In the genomic region with DNA sequence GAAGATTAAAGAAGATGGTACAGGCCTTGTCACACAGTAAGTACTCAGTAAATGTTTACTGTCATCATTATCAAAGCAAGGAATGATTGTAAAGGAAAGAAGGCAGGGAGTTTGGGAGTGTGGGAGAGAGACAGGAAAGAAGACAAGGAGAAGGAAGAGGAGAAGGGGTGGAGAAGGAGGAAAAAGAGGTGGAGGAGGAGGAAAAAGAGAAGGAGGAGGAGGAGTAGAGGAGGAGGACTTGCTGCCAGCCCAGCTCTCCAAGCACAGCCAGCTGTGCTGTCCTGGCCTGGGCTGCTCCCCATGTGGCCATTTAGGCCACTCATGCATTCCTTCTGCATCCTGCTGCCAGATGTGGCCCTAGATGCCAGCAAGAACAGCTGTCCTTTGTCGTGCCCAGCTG, we compare ENCODE assay signal across 30 cellular contexts. TPM values are rescaled to one million over a fixed set of nuclear protein-coding genes. Genes with fewer than 3 reads are reported as not detected.
DNase-seq lines count a peak whose midpoint lies in the region; ATAC-seq, FAIRE-seq and TF ChIP-seq lines count a peak whose summit lies in the region.
"Had no signal": no experiment of that assay in that cellular context is flagged by ENCODE, and none has a peak within 500 bp of the region (broad histone marks: within the 10 kb centered on the region; RNA-seq: fewer than 3 reads in every experiment).

No MANE protein-coding gene starts in this region.

- no peak overlapping the region for H3K4me3 ChIP-seq in SK-N-SH (ENCODE audit: low read depth in 2 of 2, low read length in 1 of 2)
- no peak overlapping the region for H3K4me3 ChIP-seq in Panc1 (ENCODE audit: low read depth in 2 of 2, low read length in 2 of 2)
- H3K4me3 ChIP-seq in H1 (ENCODE audit: extremely low read depth in 1 of 4, insufficient read depth in 2 of 4, low read depth in 3 of 4, low read length in 4 of 4): no peak overlapping the region
- H3K4me3 ChIP-seq in osteoblast (ENCODE audit: insufficient read depth, low read length): no peak overlapping the region
- no peak overlapping the region for H3K4me3 ChIP-seq in A673 (ENCODE audit: low read depth, low read length, poor library complexity, severe bottlenecking)
- H3K4me3 ChIP-seq: A549, BLaER1, GM12878 had no signal

- no peak for TF ChIP-seq EP300 in SK-N-SH (IDR thresholded peaks at IDR 0.05; ENCODE audit: borderline replicate concordance in 1 of 2, low read depth in 1 of 2, low read length in 1 of 2)
- TF ChIP-seq EP300 in H1 (IDR thresholded peaks at IDR 0.05; ENCODE audit: borderline replicate concordance in 1 of 2, low read depth in 2 of 2, low read length in 2 of 2): no peak

- H3K14ac ChIP-seq in H1 (ENCODE audit: insufficient read length): no peak overlapping the region

- H4K8ac ChIP-seq in H1 (ENCODE audit: extremely low read depth, insufficient read depth, low read length): no peak overlapping the region

- H3K23me2 ChIP-seq in H1 (ENCODE audit: low read depth, low read length): no peaks in the 10 kb centered on the region; the same call in 1 of the 2 replicates

- H4K5ac ChIP-seq in H1 (ENCODE audit: insufficient read length, low read depth, low read length): no peak overlapping the region

- no peak for TF ChIP-seq RAD21 in SK-N-SH (IDR thresholded peaks at IDR 0.05; ENCODE audit: low read length)
- TF ChIP-seq RAD21 in H1 (IDR thresholded peaks at IDR 0.05 in 1 of 2, conservative IDR thresholded peaks at IDR 0.05 in 1 of 2; ENCODE audit: low read depth in 2 of 2, low read length in 2 of 2): no peak

- H3K27ac ChIP-seq in SK-N-SH (ENCODE audit: low read depth in 2 of 2, low read length in 1 of 2): no peak overlapping the region
- no peak overlapping the region for H3K27ac ChIP-seq in Panc1 (ENCODE audit: low read length)
- no peak overlapping the region for H3K27ac ChIP-seq in H1 (ENCODE audit: low read depth, low read length)
- no peak overlapping the region for H3K27ac ChIP-seq in osteoblast (ENCODE audit: low read depth, low read length)
- H3K27ac ChIP-seq in A673 (ENCODE audit: low read depth, low read length, poor library complexity, severe bottlenecking): no peak overlapping the region
- H3K27ac ChIP-seq: 22Rv1, A549, BLaER1 had no signal

- no TSS peak for BruUV-seq in Panc1 (replicated peaks; lab: Mats Ljungman, UMichigan)
- BruUV-seq in A673 (replicated peaks; lab: Mats Ljungman, UMichigan): no TSS peak

- no peaks in the 10 kb centered on the region for H3K27me3 Mint-ChIP-seq in activated CD4-positive, alpha-beta T cell treated with anti-CD3 and anti-CD28 coated beads, Interleukin-2, amount 10 ng/mL, durations not matched to agents 7 days and 5 days

- H3K9me3 Mint-ChIP-seq in activated CD4-positive, alpha-beta T cell treated with anti-CD3 and anti-CD28 coated beads, Interleukin-2, amount 10 ng/mL, durations not matched to agents 7 days and 5 days: peaks cover 1% of the 10 kb centered on the region
- H3K9me3 Mint-ChIP-seq: CD14-positive monocyte; CD8-positive, alpha-beta memory T cell had no signal

- H3K9me3 ChIP-seq in SK-N-SH (no peaks in the 10 kb centered on the region), Panc1 (ENCODE audit: control insufficient read depth, insufficient read depth, low read depth, low read length) (no peaks in the 10 kb centered on the region), H1 (ENCODE audit: insufficient read depth in 2 of 2, low read depth in 1 of 2, low read length in 1 of 2) (no peaks in the 10 kb centered on the region), osteoblast (ENCODE audit: low read depth, low read length) (no peaks in the 10 kb centered on the region), A673 (ENCODE audit: low read depth, low read length, poor library complexity, severe bottlenecking) (no peaks in the 10 kb centered on the region)
- H3K9me3 ChIP-seq: A549, BE2C, BLaER1 had no signal

- H3K4me1 Mint-ChIP-seq in activated CD4-positive, alpha-beta T cell treated with anti-CD3 and anti-CD28 coated beads, Interleukin-2, amount 10 ng/mL, durations not matched to agents 7 days and 5 days: no peaks in the 10 kb centered on the region
- H3K4me1 Mint-ChIP-seq: CD14-positive monocyte; CD4-positive, CD25-positive, alpha-beta regulatory T cell; CD8-positive, alpha-beta memory T cell had no signal

- H2BK5ac ChIP-seq in H1 (ENCODE audit: low read depth, low read length): no peak overlapping the region

- H3K27me3 ChIP-seq in SK-N-SH (ENCODE audit: insufficient read depth) (no peaks in the 10 kb centered on the region), Panc1 (ENCODE audit: control insufficient read depth, insufficient read depth, low read length) (peaks cover 4% of the 10 kb centered on the region; the same call in 1 of the 2 replicates), H1 (replicated peaks in 1 of 4; ENCODE audit: control insufficient read depth in 3 of 4, extremely low read depth in 1 of 4, insufficient read depth in 3 of 4, low read length in 3 of 4) (peaks cover 0 to 6% (median 0%) of the 10 kb centered on the region in 4 experiments; a peak in 1 of 7 replicates), osteoblast (ENCODE audit: insufficient read depth, low read length) (no peaks in the 10 kb centered on the region), A673 (replicated peaks; ENCODE audit: insufficient read depth, low read depth, low read length, poor library complexity) (peaks cover 50% of the 10 kb centered on the region)
- H3K27me3 ChIP-seq: BE2C had no signal

- WGBS in SK-N-SH (ENCODE audit: low lambda C conversion rate): 0% methylated on average over 1 of the region's 1 CpG
- 8% methylated on average over 1 of the region's 1 CpG; no CpG with 5 or more reads in 1 of the 2 experiments for whole genome bisulfite sequencing in H1 (ENCODE audit: extremely low coverage in 1 of 2, insufficient coverage in 1 of 2, insufficient read length in 1 of 2, insufficient replicate concordance in 2 of 2, low coverage in 1 of 2, low lambda C conversion rate in 2 of 2, missing lambda C conversion rate in 1 of 2), 2 experiments

- H3K36me3 ChIP-seq in SK-N-SH (replicated peaks in 1 of 2; ENCODE audit: control insufficient read depth in 1 of 2, insufficient read depth in 2 of 2, low read length in 1 of 2): no peaks in the 10 kb centered on the region
- no peaks in the 10 kb centered on the region for H3K36me3 ChIP-seq in Panc1 (ENCODE audit: control insufficient read depth, insufficient read depth, low read length)
- H3K36me3 ChIP-seq in H1 (ENCODE audit: control insufficient read depth in 2 of 4, insufficient read depth in 4 of 4, low read length in 3 of 4): no peaks in the 10 kb centered on the region
- H3K36me3 ChIP-seq in osteoblast (ENCODE audit: insufficient read depth, low read length): no peaks in the 10 kb centered on the region
- no peaks in the 10 kb centered on the region for H3K36me3 ChIP-seq in A673 (ENCODE audit: insufficient read depth, low read length, poor library complexity, severe bottlenecking)
- H3K36me3 ChIP-seq: BE2C, BLaER1 had no signal

- H3K4me1 ChIP-seq in SK-N-SH (ENCODE audit: control insufficient read depth in 1 of 2, insufficient read depth in 2 of 2, low read depth in 1 of 2, low read length in 1 of 2): peaks cover 0 to 21% of the 10 kb centered on the region in 2 experiments; a peak in 1 of 4 replicates
- H3K4me1 ChIP-seq in Panc1 (ENCODE audit: control insufficient read depth, insufficient read depth, low read length): no peaks in the 10 kb centered on the region
- no peaks in the 10 kb centered on the region for H3K4me1 ChIP-seq in H1 (replicated peaks in 1 of 4; ENCODE audit: control insufficient read depth in 3 of 4, insufficient read depth in 4 of 4, low read length in 3 of 4)
- H3K4me1 ChIP-seq in osteoblast (ENCODE audit: insufficient read depth, low read length): no peaks in the 10 kb centered on the region
- H3K4me1 ChIP-seq in A673 (ENCODE audit: insufficient read depth, low read length, poor library complexity, severe bottlenecking): no peaks in the 10 kb centered on the region
- H3K4me1 ChIP-seq: A549, BE2C had no signal

- no peak for ATAC-seq in SK-N-SH treated with all-trans-retinoic acid at 6 μM for 48 hours
- 0 out of 2 replicates have a peak, but pooled peaks have one; percentile 22 for ATAC-seq in Panc1
- ATAC-seq: GM12878 had no signal

- H3K4me3 Mint-ChIP-seq in activated CD4-positive, alpha-beta T cell treated with anti-CD3 and anti-CD28 coated beads, Interleukin-2, amount 10 ng/mL, durations not matched to agents 7 days and 5 days: no peak overlapping the region
- H3K4me3 Mint-ChIP-seq: CD14-positive monocyte; CD4-positive, alpha-beta memory T cell; CD4-positive, CD25-positive, alpha-beta regulatory T cell; CD8-positive, alpha-beta memory T cell had no signal

- no peaks in the 10 kb centered on the region for H3K79me2 ChIP-seq in SK-N-SH (ENCODE audit: insufficient read depth)
- no peaks in the 10 kb centered on the region for H3K79me2 ChIP-seq in H1 (ENCODE audit: control insufficient read depth in 1 of 2, insufficient read depth in 2 of 2, low read length in 2 of 2)
- H3K79me2 ChIP-seq in osteoblast (ENCODE audit: insufficient read depth, low read length): no peaks in the 10 kb centered on the region

- no peak overlapping the region for H2BK12ac ChIP-seq in H1 (ENCODE audit: low read depth, low read length)

- no peak overlapping the region for H2BK120ac ChIP-seq in H1 (replicated peaks; ENCODE audit: low read depth, low read length)

- no peaks in the 10 kb centered on the region for H3K9me2 ChIP-seq in SK-N-SH

- H2BK15ac ChIP-seq in H1 (ENCODE audit: low read length): 0 out of 2 replicates have a peak overlapping the region, but pooled peaks have one; percentile 18

- CTCF ChIA-PET in SK-N-SH (lab: Yijun Ruan, JAX) (interaction anchor here (1.0 to 2.3 kb wide), 6 partner anchors 12 to 434 kb away, joined by 3 to 14 read pairs (median 4); no protein-coding TSS in a partner anchor), Panc1 (lab: Charles Lee) (no interaction called here), H1 (lab: Charles Lee; ENCODE audit: partially characterized antibody) (interaction anchor here (0.8 to 1.8 kb wide), 6 partner anchors 8 to 100 kb away, joined by 3 to 5 read pairs (median 4); no protein-coding TSS in a partner anchor), A673 (lab: Charles Lee) (no interaction called here)
- CTCF ChIA-PET in activated CD4-positive, alpha-beta T cell treated with anti-CD3 and anti-CD28 coated beads, Interleukin-2, amount 10 ng/mL, durations not matched to agents 7 days and 5 days (lab: Charles Lee): no interaction called here

- no peak overlapping the region for H2AFZ ChIP-seq in SK-N-SH (ENCODE audit: low read depth)
- H2AFZ ChIP-seq in H1 (ENCODE audit: low read length): no peak overlapping the region
- H2AFZ ChIP-seq in osteoblast (ENCODE audit: low read length): no peak overlapping the region

- in situ Hi-C loops in Panc1 (cut with HindIII; ENCODE audit: low pct_unique_long_range_greater_than_20kb, low sequenced_read_pairs): no loop called here

- H3K4ac ChIP-seq in H1 (replicated peaks; ENCODE audit: insufficient read length, low read depth, low read length): no peak overlapping the region

- TF ChIP-seq CTCF in SK-N-SH (IDR thresholded peaks at IDR 0.05): no peak
- no peak for TF ChIP-seq CTCF in Panc1 (IDR thresholded peaks at IDR 0.05)
- no peak for TF ChIP-seq CTCF in H1 (IDR thresholded peaks at IDR 0.05; ENCODE audit: control extremely low read depth in 1 of 3, insufficient read depth in 1 of 3, low read depth in 1 of 3, low read length in 3 of 3)
- TF ChIP-seq CTCF in osteoblast (IDR thresholded peaks at IDR 0.05; ENCODE audit: extremely low read depth, low read depth, low read length): no peak
- no peak for TF ChIP-seq CTCF in A673 (conservative IDR thresholded peaks at IDR 0.05; ENCODE audit: low read depth, low read length)

- POLR2A ChIA-PET in SK-N-SH (lab: Yijun Ruan, JAX): no interaction called here
- POLR2A ChIA-PET in Panc1 (lab: Charles Lee): no interaction called here
- POLR2A ChIA-PET in H1 (lab: Charles Lee; ENCODE audit: partially characterized antibody): interaction anchor here (1.0 to 2.1 kb wide), 2 partner anchors 10 to 18 kb away, joined by 3 to 8 read pairs; no protein-coding TSS in a partner anchor
- POLR2A ChIA-PET in A673 (lab: Charles Lee; ENCODE audit: low non-redundant PET): no interaction called here
- POLR2A ChIA-PET in activated CD4-positive, alpha-beta T cell treated with anti-CD3 and anti-CD28 coated beads, Interleukin-2, amount 10 ng/mL, durations not matched to agents 7 days and 5 days (lab: Charles Lee): no interaction called here

- H3F3A ChIP-seq in SK-N-SH (replicated peaks; ENCODE audit: insufficient read depth): no peaks in the 10 kb centered on the region

- H3K36me3 Mint-ChIP-seq in activated CD4-positive, alpha-beta T cell treated with anti-CD3 and anti-CD28 coated beads, Interleukin-2, amount 10 ng/mL, durations not matched to agents 7 days and 5 days (ENCODE audit: low read depth): no peaks in the 10 kb centered on the region
- H3K36me3 Mint-ChIP-seq: CD14-positive monocyte; CD4-positive, alpha-beta memory T cell; CD4-positive, CD25-positive, alpha-beta regulatory T cell; CD8-positive, alpha-beta memory T cell had no signal

- H3K79me1 ChIP-seq in H1 (ENCODE audit: low read depth, low read length): 0 out of 2 replicates have a peak, but pooled peaks cover 2% of the 10 kb centered on the region

- FAIRE-seq in H1 (lab: Jason Lieb, UNC): no peak
- FAIRE-seq: A549, GM12878, GM12892, GM18507 had no signal

- H3K23ac ChIP-seq in H1 (ENCODE audit: insufficient read length): no peak overlapping the region

- no peak overlapping the region for H3K27ac Mint-ChIP-seq in activated CD4-positive, alpha-beta T cell treated with anti-CD3 and anti-CD28 coated beads, Interleukin-2, amount 10 ng/mL, durations not matched to agents 7 days and 5 days
- H3K27ac Mint-ChIP-seq: CD14-positive monocyte; CD4-positive, alpha-beta memory T cell; CD4-positive, CD25-positive, alpha-beta regulatory T cell; CD8-positive, alpha-beta memory T cell had no signal

- no peak overlapping the region for H3K18ac ChIP-seq in H1 (ENCODE audit: extremely low read depth, low read length)

- DNase-seq in SK-N-SH (peak; percentile 47), Panc1 (ENCODE audit: low read depth, low spot score) (no peak), H1 (ENCODE audit: low read depth in 1 of 2, low spot score in 2 of 2) (no peak), osteoblast (ENCODE audit: insufficient read length, low spot score, missing footprints) (peak; percentile 44), NCI-H1048 (lab: John Stamatoyannopoulos, UW) (no peak), A673 (ENCODE audit: low spot score) (no peak)
- no peak for DNase-seq in activated CD4-positive, alpha-beta T cell treated with anti-CD3 and anti-CD28 coated beads, Interleukin-2, amount 10 ng/mL, durations not matched to agents 7 days and 5 days
- DNase-seq: ACHN; BE2C; C1 segment of cervical spinal cord; CD4-positive, alpha-beta memory T cell; CD4-positive, CD25-positive, alpha-beta regulatory T cell; CD8-positive, alpha-beta memory T cell; COR-L47; DMS 273 treated with DMSO at 0.1 percent for 48 hours; DMS153; DMS53; DMS79; DND-41; EL; GDM1 had no signal

- intact Hi-C loops in Panc1 (cut with micrococcal nuclease; ENCODE audit: unreplicated experiment): loop anchor here (10.0 kb wide), 1 partner anchor 137 kb away; no protein-coding TSS in a partner anchor
- intact Hi-C loops in A673 (cut with micrococcal nuclease; ENCODE audit: unreplicated experiment): no loop called here

- H3K4me2 ChIP-seq in SK-N-SH: no peak overlapping the region
- no peak overlapping the region for H3K4me2 ChIP-seq in H1 (ENCODE audit: insufficient read depth in 1 of 2, low read depth in 2 of 2, low read length in 2 of 2)
- no peak overlapping the region for H3K4me2 ChIP-seq in osteoblast (ENCODE audit: insufficient read depth, low read length)
- H3K4me2 ChIP-seq: A549 had no signal

- H4K20me1 ChIP-seq in SK-N-SH (ENCODE audit: insufficient read depth): no peaks in the 10 kb centered on the region
- no peaks in the 10 kb centered on the region for H4K20me1 ChIP-seq in H1 (replicated peaks in 1 of 2; ENCODE audit: control insufficient read depth in 1 of 2, insufficient read depth in 2 of 2, low read length in 2 of 2)
- no peaks in the 10 kb centered on the region for H4K20me1 ChIP-seq in osteoblast (ENCODE audit: insufficient read depth, low read length)

- no peak overlapping the region for H2BK20ac ChIP-seq in H1 (ENCODE audit: low read length)

- H3K56ac ChIP-seq in H1 (replicated peaks; ENCODE audit: insufficient read length, low read depth, low read length): no peak overlapping the region

- TF ChIP-seq POLR2A in H1 (IDR thresholded peaks at IDR 0.05; ENCODE audit: control extremely low read depth in 1 of 2, low read depth in 2 of 2, low read length in 2 of 2): no peak

- H4K91ac ChIP-seq in H1 (replicated peaks; ENCODE audit: insufficient read length, low read length): no peak overlapping the region

- no peak overlapping the region for H2AK5ac ChIP-seq in H1 (ENCODE audit: low read depth, low read length)

- H3K9ac ChIP-seq in SK-N-SH (no peak overlapping the region), H1 (replicated peaks in 1 of 4; ENCODE audit: extremely low read depth in 1 of 4, low read depth in 3 of 4, low read length in 3 of 4) (no peak overlapping the region)
- H3K9ac ChIP-seq: BLaER1 had no signal

RNA-seq across cellular contexts. Expression of a gene that starts 7.5 kb away (rescaled TPM):
- polyA plus RNA-seq in SK-N-SH (2012; rRNA removed): 0.08 and 0.15 TPM in 2 replicates
- polyA plus RNA-seq in SK-N-SH (2012; cell fraction: cytosol; rRNA removed): 0.05 and 0.13 TPM in 2 replicates
- polyA plus RNA-seq in SK-N-SH (2012; cell fraction: nucleus; rRNA removed): 0.39 and 0.46 TPM in 2 replicates
- total RNA-seq in Panc1 (2021; ENCODE audit: unreplicated experiment): 1.1 TPM
- polyA plus RNA-seq in Panc1 (2012; ENCODE audit: insufficient read length): 1.1 TPM
- total RNA-seq in H1 (2021; fragmentation: NEBNext Ultra II Directional; extraction: Animal tissue kit (Norgen Biotek cat#: 25700)): 4.6 and 5.3 TPM in 2 replicates
- polyA plus RNA-seq in H1 (2011; rRNA removed): 3.4 and 4.3 TPM in 2 replicates
- polyA plus RNA-seq in H1 (2011; cell fraction: cytosol; rRNA removed): 2.5 TPM
- polyA plus RNA-seq in H1 (2011; cell fraction: nucleus; rRNA removed): 10.2 TPM
- 1.4 to 4.2 TPM (median 3.9 TPM) in 4 replicates for polyA plus RNA-seq in H1 (2012, experiment 1 of 2)
- polyA plus RNA-seq in H1 (2012, experiment 2 of 2): 2.9 TPM
- 3.8 TPM for polyA plus RNA-seq in H1 (2013, experiment 1 of 2)
- 2.9 TPM for polyA plus RNA-seq in H1 (2013, experiment 2 of 2)
- 3.5 and 4.4 TPM in 2 replicates for polyA minus RNA-seq in H1 (2011; rRNA and poly(A)+ RNA removed)
- 3.3 TPM for polyA minus RNA-seq in H1 (2011; cell fraction: cytosol; rRNA and poly(A)+ RNA removed)
- 10.2 TPM for polyA minus RNA-seq in H1 (2011; cell fraction: nucleus; rRNA and poly(A)+ RNA removed)
- under 0.01 TPM in 2 replicates for total RNA-seq in osteoblast
- 0.49 and 0.79 TPM in 2 replicates for total RNA-seq in A673 (2021)
- total RNA-seq in activated CD4-positive, alpha-beta T cell treated with anti-CD3 and anti-CD28 coated beads, Interleukin-2, amount 10 ng/mL, durations not matched to agents 7 days and 5 days: under 1 TPM; 0.92 TPM
- total RNA-seq: G401 had no signal
- polyA plus RNA-seq: CD14-positive monocyte had no signal

Comparison
In these comparisons a context has a peak if more than half of its experiments do, and no peak if none do; other contexts are left out.
1. DNase-seq: peak in SK-N-SH (single experiment) and osteoblast (single experiment); none in Panc1 (single experiment), H1 (0 of 2), NCI-H1048 (single experiment), A673 (single experiment) and activated CD4-positive, alpha-beta T cell treated with anti-CD3 and anti-CD28 coated beads, Interleukin-2, amount 10 ng/mL, durations not matched to agents 7 days and 5 days (single experiment).
2. CTCF ChIA-PET loops: an anchor here in SK-N-SH (1.0 to 2.3 kb wide) and H1 (0.8 to 1.8 kb wide); none called in Panc1, A673 and activated CD4-positive, alpha-beta T cell treated with anti-CD3 and anti-CD28 coated beads, Interleukin-2, amount 10 ng/mL, durations not matched to agents 7 days and 5 days.